1 cellular context compared by ENCODE assay signal in the genomic region with DNA sequence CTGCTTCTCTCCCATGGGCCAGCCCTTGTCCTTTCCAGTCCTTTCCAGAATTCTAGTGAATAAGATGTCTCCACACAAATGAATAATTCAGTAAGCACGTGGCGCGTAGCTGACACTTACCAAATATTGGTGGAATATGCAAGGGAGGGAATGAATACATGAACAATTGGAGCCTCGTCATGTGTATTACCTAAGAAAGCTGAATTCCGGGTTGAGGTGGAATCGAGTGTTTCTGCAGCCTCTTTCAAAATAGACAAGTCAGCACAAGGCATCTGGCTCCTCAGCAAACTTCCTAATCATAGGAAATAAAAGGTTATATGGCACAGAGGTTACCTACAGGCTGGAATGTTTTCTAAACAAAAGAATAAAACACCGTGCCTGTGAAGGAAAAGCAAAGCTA.
TF ChIP-seq lines count a peak whose summit lies in the region.

No MANE protein-coding gene starts in this region.

TF ChIP-seq in IMR-90, 13 proteins besides CTCF, POLR2A, EP300 and RAD21:
- 0 out of 2 replicates have a peak, but pooled peaks have one; percentile 4 for TF ChIP-seq MAFK (IDR thresholded peaks at IDR 0.05; ENCODE audit: low read depth, low read length)
- TF ChIP-seq MXI1 (IDR thresholded peaks at IDR 0.05; ENCODE audit: borderline replicate concordance, low read depth, low read length) = no peak
TF ChIP-seq in IMR-90: peak in this region for 1.
